Comparison of ENCODE assay signal across 8 cellular contexts in genomic region chr4:55553442-55553841, GRCh38. TPM values are rescaled to one million over a fixed set of nuclear protein-coding genes. Genes with fewer than 3 reads are reported as not detected.
DNase-seq lines count a peak whose midpoint lies in the region; ATAC-seq, FAIRE-seq and TF ChIP-seq lines count a peak whose summit lies in the region.

No MANE protein-coding gene starts in this region.

- no peaks in the 10 kb centered on the region for H3K9me3 Mint-ChIP-seq in CD8-positive, alpha-beta T cell

- POLR2A ChIA-PET in CD8-positive, alpha-beta T cell (lab: Charles Lee) = no interaction called here
- POLR2A ChIA-PET in K562 (lab: Yijun Ruan, JAX) = no interaction called here

- no peak overlapping the region for H3K27ac ChIP-seq in CD8-positive, alpha-beta T cell (ENCODE audit: low read depth, low read length)
- H3K27ac ChIP-seq in K562 (ENCODE audit: extremely low read depth, low read depth, low read length) = no peak overlapping the region

- H3K4me3 ChIP-seq in CD8-positive, alpha-beta T cell (ENCODE audit: low read depth, low read length) = no peak overlapping the region
- H3K4me3 ChIP-seq in K562 = no peak overlapping the region

- CTCF ChIA-PET in CD8-positive, alpha-beta T cell (lab: Charles Lee) = interaction anchor here (0.7 to 3.5 kb wide), 6 partner anchors 108 to 240 kb away, joined by 3 to 18 read pairs (median 6); partner anchors contain the start of gene SRD5A3
- CTCF ChIA-PET in K562 (lab: Yijun Ruan, JAX; ENCODE audit: low intra/inter-chr PET ratio) = no interaction called here

- BruUV-seq in K562 (replicated peaks; lab: Mats Ljungman, UMichigan) = no TSS peak

- intact Hi-C loops in CD8-positive, alpha-beta T cell (cut with DNase I, micrococcal nuclease) = loop anchor here in 1 of 2 experiments (2.0 to 10.0 kb wide), 4 partner anchors 109 to 1351 kb away; partner anchors contain the start of genes AASDH and REST
- intact Hi-C loops in K562 (cut with micrococcal nuclease) = no loop called here

- no peak overlapping the region for H2AFZ ChIP-seq in K562 (ENCODE audit: low read depth, low read length)

- peaks cover 7% of the 10 kb centered on the region for H3K4me1 Mint-ChIP-seq in CD8-positive, alpha-beta T cell (ENCODE audit: low read depth)

- no peaks in the 10 kb centered on the region for H3K79me2 ChIP-seq in K562 (ENCODE audit: control insufficient read depth, insufficient read depth, low read length)

- H3K36me3 ChIP-seq in CD8-positive, alpha-beta T cell (ENCODE audit: insufficient read depth, low read length) = no peaks in the 10 kb centered on the region
- no peaks in the 10 kb centered on the region for H3K36me3 ChIP-seq in K562 (ENCODE audit: control insufficient read depth, insufficient read depth, low read length)

- TF ChIP-seq CTCF in CD8-positive, alpha-beta T cell (IDR thresholded peaks at IDR 0.05) = no peak
- TF ChIP-seq CTCF in K562 (IDR thresholded peaks at IDR 0.05 in 2 of 3, conservative IDR thresholded peaks at IDR 0.05 in 1 of 3; ENCODE audit: insufficient read depth in 2 of 3, low read depth in 1 of 3, low read length in 3 of 3) = no peak

- peak; percentile 56 for ATAC-seq in CD8-positive, alpha-beta T cell
- ATAC-seq in HG02852 (IDR thresholded peaks at IDR 0.05; ENCODE audit: unreplicated experiment) (peak; percentile 42), K562 (peak; percentile 40; the same call in 2 of the 3 replicates), HG02763 (IDR thresholded peaks at IDR 0.05; ENCODE audit: unreplicated experiment) (no peak), HG03135 (IDR thresholded peaks at IDR 0.05; ENCODE audit: unreplicated experiment) (no peak)

- H4K20me1 ChIP-seq in K562 (replicated peaks; ENCODE audit: control insufficient read depth, insufficient read depth, low read length) = no peaks in the 10 kb centered on the region

- H3K27ac Mint-ChIP-seq in CD8-positive, alpha-beta T cell = no peak overlapping the region

- H3K27me3 Mint-ChIP-seq in CD8-positive, alpha-beta T cell (ENCODE audit: low read depth) = peaks cover 24% of the 10 kb centered on the region

- in situ Hi-C loops in K562 (cut with MboI) = no loop called here

- no peaks in the 10 kb centered on the region for H3K36me3 Mint-ChIP-seq in CD8-positive, alpha-beta T cell

- peak overlapping the region; percentile 38 for H3K4me3 Mint-ChIP-seq in CD8-positive, alpha-beta T cell

- no peaks in the 10 kb centered on the region for H3K4me1 ChIP-seq in CD8-positive, alpha-beta T cell (ENCODE audit: insufficient read depth, low read length)
- peaks cover 0 to 3% of the 10 kb centered on the region in 2 experiments; a peak in 1 of 5 replicates for H3K4me1 ChIP-seq in K562 (replicated peaks in 1 of 2; ENCODE audit: control insufficient read depth in 2 of 2, insufficient read depth in 2 of 2, low read length in 2 of 2)

- H3K9ac ChIP-seq in K562 (ENCODE audit: insufficient read depth in 1 of 2, low read depth in 2 of 2, low read length in 2 of 2) = no peak overlapping the region

- no peak for FAIRE-seq in K562 (lab: Jason Lieb, UNC)

- no peak overlapping the region for H3K4me2 ChIP-seq in K562 (ENCODE audit: insufficient read depth, low read length)

- WGBS in K562 (ENCODE audit: insufficient coverage, low coverage, missing lambda C conversion rate) = 71% methylated on average over 7 of the region's 7 CpGs

- no peaks in the 10 kb centered on the region for H3K9me3 ChIP-seq in CD8-positive, alpha-beta T cell (ENCODE audit: low read length)
- H3K9me3 ChIP-seq in K562 (replicated peaks; ENCODE audit: control insufficient read depth, insufficient read depth, low read depth, low read length) = no peaks in the 10 kb centered on the region; the same call in 1 of the 2 replicates

- no peak for TF ChIP-seq EP300 in K562 (IDR thresholded peaks at IDR 0.05; ENCODE audit: low read length)

- no peaks in the 10 kb centered on the region for H3K27me3 ChIP-seq in CD8-positive, alpha-beta T cell (ENCODE audit: insufficient read depth, low read length)
- H3K27me3 ChIP-seq in K562 (ENCODE audit: control insufficient read depth in 2 of 2, insufficient read depth in 2 of 2, low read length in 2 of 2) = no peaks in the 10 kb centered on the region

- TF ChIP-seq RAD21 in K562 (CRISPR knock-in tag; conservative IDR thresholded peaks at IDR 0.05 in 1 of 2, IDR thresholded peaks at IDR 0.05 in 1 of 2) = no peak

- no peak for TF ChIP-seq POLR2A in K562 (conservative IDR thresholded peaks at IDR 0.05)

- H3K9me1 ChIP-seq in K562 (ENCODE audit: control insufficient read depth, insufficient read depth, low read length) = no peaks in the 10 kb centered on the region

- DNase-seq in CD8-positive, alpha-beta T cell = peak in 1 of 7 experiments; percentile 19
- DNase-seq in K562 (ENCODE audit: extremely low read depth in 1 of 4, low spot score in 3 of 4) (no peak), mucosa of gallbladder (ENCODE audit: low spot score) (peak; percentile 12)
- no peak for DNase-seq in stimulated activated CD4-positive, alpha-beta T cell treated with anti-CD3 and anti-CD28 coated beads, Interleukin-15, amount 100 ng/mL, for 24 hours
- DNase-seq in activated effector memory CD4-positive, alpha-beta T cell treated with anti-CD3 and anti-CD28 coated beads, Interleukin-2, amount 50 U/mL, for 16 hours = no peak

TF ChIP-seq in K562, 482 proteins besides CTCF, POLR2A, EP300 and RAD21 (continues in another document):
- TF ChIP-seq GATAD2A (IDR thresholded peaks at IDR 0.05) (no peak), SREBF2 (CRISPR knock-in tag; IDR thresholded peaks at IDR 0.05) (no peak), ZNF766 (CRISPR knock-in tag; conservative IDR thresholded peaks at IDR 0.05) (no peak), FIP1L1 (IDR thresholded peaks at IDR 0.05; ENCODE audit: low read depth, low read length, poor library complexity, severe bottlenecking) (no peak)

RNA-seq across cellular contexts. Expression of gene CLOCK, which starts 6.7 kb away (rescaled TPM):
- total RNA-seq in CD8-positive, alpha-beta T cell = 1 to 10 TPM; 3.7 to 4.3 TPM
- total RNA-seq in K562 (2011; cell fraction: chromatin; rRNA removed; ENCODE audit: low replicate concordance) = 19.0 and 56.6 TPM in 2 replicates
- 11.3 and 13.7 TPM in 2 replicates for total RNA-seq in K562 (2011; cell fraction: nucleolus; rRNA removed)
- 21.7 and 34.1 TPM in 2 replicates for total RNA-seq in K562 (2011; cell fraction: nucleoplasm; rRNA removed)
- total RNA-seq in K562 (2014; rRNA removed) (7.6 and 8.1 TPM in 2 replicates), K562 (2014; rRNA removed; fragmentation: Illumina TruSeq; extraction: Trizol) (13.0 and 13.1 TPM in 2 replicates), K562 (2015; rRNA removed; fragmentation: Illumina TruSeq; extraction: Trizol) (13.4 and 14.4 TPM in 2 replicates), K562 (2021) (10.4 and 11.1 TPM in 2 replicates), mucosa of gallbladder (22.1 TPM)
- polyA plus RNA-seq in K562 (2011; rRNA removed) (11.5 and 12.8 TPM in 2 replicates), K562 (2014; fragmentation: Illumina TruSeq; extraction: Trizol) (7.5 and 9.4 TPM in 2 replicates), K562 (2014; fragmentation: Nextera tagmentation; extraction: Ambion mirVana) (1 to 10 TPM; 3.7 to 4.5 TPM), K562 (2014; rRNA removed) (7.3 and 10.1 TPM in 2 replicates)
- 5.6 and 5.9 TPM in 2 replicates for polyA plus RNA-seq in K562 (2011; cell fraction: cytosol; rRNA removed)
- polyA plus RNA-seq in K562 (2011; cell fraction: nucleus; rRNA removed) = 20.8 and 20.9 TPM in 2 replicates
- 6.8 and 8.2 TPM in 2 replicates for polyA plus RNA-seq in K562 (2012)
- polyA minus RNA-seq in K562 (2011; rRNA and poly(A)+ RNA removed) = 26.4 and 36.7 TPM in 2 replicates
- 7.6 and 15.2 TPM in 2 replicates for polyA minus RNA-seq in K562 (2011; cell fraction: cytosol; rRNA and poly(A)+ RNA removed)
- 24.5 and 39.3 TPM in 2 replicates for polyA minus RNA-seq in K562 (2011; cell fraction: nucleus; rRNA and poly(A)+ RNA removed)

RNA-seq across cellular contexts. Expression of gene PDCL2, which starts 38.6 kb away (rescaled TPM):
- not detected for total RNA-seq in CD8-positive, alpha-beta T cell
- total RNA-seq in K562 (2011; cell fraction: chromatin; rRNA removed; ENCODE audit: low replicate concordance) = 2.7 TPM in 1 of 2 replicates, not detected in the other
- not detected in 2 replicates for total RNA-seq in K562 (2011; cell fraction: nucleolus; rRNA removed)
- total RNA-seq in K562 (2011; cell fraction: nucleoplasm; rRNA removed) = not detected in 2 replicates
- total RNA-seq in K562 (2014; rRNA removed) = 0.37 and 2.0 TPM in 2 replicates
- total RNA-seq in K562 (2014; rRNA removed; fragmentation: Illumina TruSeq; extraction: Trizol) = 1.8 and 1.9 TPM in 2 replicates
- 1.5 and 2.5 TPM in 2 replicates for total RNA-seq in K562 (2015; rRNA removed; fragmentation: Illumina TruSeq; extraction: Trizol)
- 1.2 and 1.7 TPM in 2 replicates for total RNA-seq in K562 (2021)
- 0.49 and 1.4 TPM in 2 replicates for polyA plus RNA-seq in K562 (2011; rRNA removed)
- polyA plus RNA-seq in K562 (2011; cell fraction: cytosol; rRNA removed) = 0.16 TPM in 1 of 2 replicates, not detected in the other
- polyA plus RNA-seq in K562 (2011; cell fraction: nucleus; rRNA removed) = 0.37 and 0.70 TPM in 2 replicates
- polyA plus RNA-seq in K562 (2012) = 0.79 and 1.2 TPM in 2 replicates
- 0.62 and 0.97 TPM in 2 replicates for polyA plus RNA-seq in K562 (2014; fragmentation: Illumina TruSeq; extraction: Trizol)
- polyA plus RNA-seq in K562 (2014; fragmentation: Nextera tagmentation; extraction: Ambion mirVana) = under 1 TPM; 0.62 to 0.87 TPM
- polyA plus RNA-seq in K562 (2014; rRNA removed) = 0.73 and 1.7 TPM in 2 replicates
- 0.57 and 0.60 TPM in 2 replicates for polyA minus RNA-seq in K562 (2011; rRNA and poly(A)+ RNA removed)
- not detected in 2 replicates for polyA minus RNA-seq in K562 (2011; cell fraction: cytosol; rRNA and poly(A)+ RNA removed)
- polyA minus RNA-seq in K562 (2011; cell fraction: nucleus; rRNA and poly(A)+ RNA removed) = 0.67 and 1.00 TPM in 2 replicates
- not detected for total RNA-seq in mucosa of gallbladder

Comparison
In these comparisons a context has a peak if more than half of its experiments do, and no peak if none do; other contexts are left out.
1. ATAC-seq: peak in CD8-positive, alpha-beta T cell (single experiment), HG02852 (single experiment) and K562 (single experiment); none in HG02763 (single experiment) and HG03135 (single experiment).